ENCODE assay signal across 2 cellular contexts in the genomic region with DNA sequence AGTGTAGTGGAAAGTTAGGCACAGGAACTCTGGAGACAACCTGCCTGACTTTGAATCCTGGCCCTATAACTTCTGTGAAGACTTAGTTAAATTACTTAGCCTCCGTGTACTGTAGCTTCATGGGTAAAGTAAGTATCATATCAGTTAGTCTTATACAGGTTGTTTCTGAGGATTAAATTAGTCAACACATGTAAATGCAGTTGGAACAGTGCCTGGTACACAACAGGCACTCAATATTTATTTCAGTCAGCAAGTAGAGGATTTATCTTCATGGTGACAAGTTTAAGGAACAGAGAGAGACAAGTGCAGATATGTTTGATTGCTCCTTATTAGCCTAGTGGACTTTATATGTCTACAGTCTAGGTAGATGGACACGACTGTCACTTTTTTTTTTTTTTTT.
TF ChIP-seq lines count a peak whose summit lies in the region.

No MANE protein-coding gene starts in this region.

TF ChIP-seq in liver, 16 proteins besides CTCF, POLR2A, EP300 and RAD21:
- TF ChIP-seq RXRA (IDR thresholded peaks at IDR 0.05) (no peak), NR2F2 (IDR thresholded peaks at IDR 0.05) (no peak), EGR1 (IDR thresholded peaks at IDR 0.05; ENCODE audit: low read depth in 2 of 2) (no peak)
- TF ChIP-seq, protein P1, sequence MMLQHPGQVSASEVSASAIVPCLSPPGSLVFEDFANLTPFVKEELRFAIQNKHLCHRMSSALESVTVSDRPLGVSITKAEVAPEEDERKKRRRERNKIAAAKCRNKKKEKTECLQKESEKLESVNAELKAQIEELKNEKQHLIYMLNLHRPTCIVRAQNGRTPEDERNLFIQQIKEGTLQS (IDR thresholded peaks at IDR 0.05): no peak
TF ChIP-seq in liver: peak in this region for 0.

TF ChIP-seq in HepG2, 621 proteins besides CTCF, POLR2A, EP300 and RAD21:
- TF ChIP-seq, protein P2, sequence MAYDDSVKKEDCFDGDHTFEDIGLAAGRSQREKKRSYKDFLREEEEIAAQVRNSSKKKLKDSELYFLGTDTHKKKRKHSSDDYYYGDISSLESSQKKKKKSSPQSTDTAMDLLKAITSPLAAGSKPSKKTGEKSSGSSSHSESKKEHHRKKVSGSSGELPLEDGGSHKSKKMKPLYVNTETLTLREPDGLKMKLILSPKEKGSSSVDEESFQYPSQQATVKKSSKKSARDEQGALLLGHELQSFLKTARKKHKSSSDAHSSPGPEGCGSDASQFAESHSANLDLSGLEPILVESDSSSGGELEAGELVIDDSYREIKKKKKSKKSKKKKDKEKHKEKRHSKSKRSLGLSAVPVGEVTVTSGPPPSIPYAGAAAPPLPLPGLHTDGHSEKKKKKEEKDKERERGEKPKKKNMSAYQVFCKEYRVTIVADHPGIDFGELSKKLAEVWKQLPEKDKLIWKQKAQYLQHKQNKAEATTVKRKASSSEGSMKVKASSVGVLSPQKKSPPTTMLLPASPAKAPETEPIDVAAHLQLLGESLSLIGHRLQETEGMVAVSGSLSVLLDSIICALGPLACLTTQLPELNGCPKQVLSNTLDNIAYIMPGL (CRISPR knock-in tag; IDR thresholded peaks at IDR 0.05; ENCODE audit: borderline replicate concordance in 1 of 2, low read depth in 1 of 2): no peak
- TF ChIP-seq ATF1 (CRISPR knock-in tag; IDR thresholded peaks at IDR 0.05) (no peak), HMGA1 (CRISPR knock-in tag; conservative IDR thresholded peaks at IDR 0.05) (no peak), NFIC (IDR thresholded peaks at IDR 0.05; ENCODE audit: low read length) (no peak), FOXO1 (CRISPR knock-in tag; IDR thresholded peaks at IDR 0.05) (no peak), KDM5B (CRISPR knock-in tag; IDR thresholded peaks at IDR 0.05; ENCODE audit: borderline replicate concordance) (no peak), NFYC (CRISPR knock-in tag; IDR thresholded peaks at IDR 0.05) (no peak), NPAS2 (CRISPR knock-in tag; IDR thresholded peaks at IDR 0.05; ENCODE audit: borderline replicate concordance) (no peak)
- TF ChIP-seq, protein P3, sequence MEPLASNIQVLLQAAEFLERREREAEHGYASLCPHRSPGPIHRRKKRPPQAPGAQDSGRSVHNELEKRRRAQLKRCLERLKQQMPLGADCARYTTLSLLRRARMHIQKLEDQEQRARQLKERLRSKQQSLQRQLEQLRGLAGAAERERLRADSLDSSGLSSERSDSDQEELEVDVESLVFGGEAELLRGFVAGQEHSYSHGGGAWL (CRISPR knock-in tag; IDR thresholded peaks at IDR 0.05): no peak
- TF ChIP-seq, protein P4, sequence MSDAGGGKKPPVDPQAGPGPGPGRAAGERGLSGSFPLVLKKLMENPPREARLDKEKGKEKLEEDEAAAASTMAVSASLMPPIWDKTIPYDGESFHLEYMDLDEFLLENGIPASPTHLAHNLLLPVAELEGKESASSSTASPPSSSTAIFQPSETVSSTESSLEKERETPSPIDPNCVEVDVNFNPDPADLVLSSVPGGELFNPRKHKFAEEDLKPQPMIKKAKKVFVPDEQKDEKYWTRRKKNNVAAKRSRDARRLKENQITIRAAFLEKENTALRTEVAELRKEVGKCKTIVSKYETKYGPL (CRISPR knock-in tag; IDR thresholded peaks at IDR 0.05): no peak
